ENCODE assay signal across 37 cellular contexts in genomic region chr22:37392929-37393328, GRCh38. TPM values are rescaled to one million over a fixed set of nuclear protein-coding genes. Genes with fewer than 3 reads are reported as not detected.
"Had no signal": no experiment of that assay in that cellular context is flagged by ENCODE, and none has a peak within 500 bp of the region (broad histone marks: within the 10 kb centered on the region; RNA-seq: fewer than 3 reads in every experiment).

No MANE protein-coding gene starts in this region.

- H3K4me3 Mint-ChIP-seq: activated CD4-positive, alpha-beta memory T cell treated with anti-CD3 and anti-CD28 coated beads, Interleukin-2, amount 10 ng/mL, durations not matched to agents 7 days and 5 days; activated CD4-positive, alpha-beta T cell treated with anti-CD3 and anti-CD28 coated beads for 36 hours; activated CD4-positive, alpha-beta T cell treated with anti-CD3 and anti-CD28 coated beads, Interleukin-2, amount 10 ng/mL, durations not matched to agents 7 days and 5 days; activated CD8-positive, alpha-beta memory T cell treated with anti-CD3 and anti-CD28 coated beads, Interleukin-2, amount 10 ng/mL, durations not matched to agents 7 days and 5 days; activated CD8-positive, alpha-beta T cell treated with anti-CD3 and anti-CD28 coated beads, Interleukin-2, amount 10 ng/mL, durations not matched to agents 7 days and 5 days; activated naive CD4-positive, alpha-beta T cell treated with anti-CD3 and anti-CD28 coated beads, Interleukin-2, amount 10 ng/mL, durations not matched to agents 7 days and 5 days; activated naive CD4-positive, alpha-beta T cell treated with anti-CD3 and anti-CD28 coated beads, Interleukin-2, amount 50 U/mL, for 24 hours; activated naive CD8-positive, alpha-beta T cell; activated naive CD8-positive, alpha-beta T cell treated with anti-CD3 and anti-CD28 coated beads, Interleukin-2, amount 10 ng/mL, durations not matched to agents 7 days and 5 days; activated naive CD8-positive, alpha-beta T cell treated with anti-CD3 and anti-CD28 coated beads, Interleukin-2, amount 50 U/mL, for 24 hours; activated T-cell treated with anti-CD3 and anti-CD28 coated beads, Interleukin-2, amount 50 U/mL, for 24 hours; T-helper 1 cell treated with Interleukin-12 subunit alpha and Interleukin-12 subunit beta and Interleukin-4 antibody, amounts not matched to agents 30 μg/mL and 1 μg/mL, for 36 hours; T-helper 2 cell treated with Interferon-gamma antibody and Interleukin-4, amounts not matched to agents 5 μg/mL and 100 μg/mL, for 36 hours; WTC11 had no signal

- H3K9me3 ChIP-seq: ascending aorta, breast epithelium had no signal

- ATAC-seq: activated CD4-positive, alpha-beta T cell treated with anti-CD3 and anti-CD28 coated beads for 36 hours; activated CD4-positive, CD25-positive, alpha-beta regulatory T cell treated with anti-CD3 and anti-CD28 coated beads, Interleukin-2, amount 50 U/mL, for 24 hours; activated CD8-positive, alpha-beta memory T cell treated with anti-CD3 and anti-CD28 coated beads, Interleukin-2, amount 10 ng/mL, durations not matched to agents 7 days and 5 days; activated CD8-positive, alpha-beta T cell treated with anti-CD3 and anti-CD28 coated beads, Interleukin-2, amount 10 ng/mL, durations not matched to agents 7 days and 5 days; activated naive CD8-positive, alpha-beta T cell treated with anti-CD3 and anti-CD28 coated beads, Interleukin-2, amount 50 U/mL, for 24 hours; WTC11 had no signal

- H3K9me3 Mint-ChIP-seq: activated CD4-positive, alpha-beta memory T cell treated with anti-CD3 and anti-CD28 coated beads, Interleukin-2, amount 10 ng/mL, durations not matched to agents 7 days and 5 days; activated CD4-positive, alpha-beta T cell treated with anti-CD3 and anti-CD28 coated beads, Interleukin-2, amount 10 ng/mL, durations not matched to agents 7 days and 5 days; activated naive CD4-positive, alpha-beta T cell treated with anti-CD3 and anti-CD28 coated beads, Interleukin-2, amount 10 ng/mL, durations not matched to agents 7 days and 5 days; activated naive CD4-positive, alpha-beta T cell treated with anti-CD3 and anti-CD28 coated beads, Interleukin-2, amount 50 U/mL, for 24 hours; activated naive CD8-positive, alpha-beta T cell treated with anti-CD3 and anti-CD28 coated beads, Interleukin-2, amount 10 ng/mL, durations not matched to agents 7 days and 5 days; activated naive CD8-positive, alpha-beta T cell treated with anti-CD3 and anti-CD28 coated beads, Interleukin-2, amount 50 U/mL, for 24 hours; activated T-cell treated with anti-CD3 and anti-CD28 coated beads, Interleukin-2, amount 50 U/mL, for 24 hours; activated T-helper 2 cell treated with anti-CD3 and anti-CD28 coated beads, Interferon-gamma antibody, Interleukin-2, Interleukin-4, amounts not matched to agents 10 μg/mL and 5 μg/mL and 100 μg/mL, durations not matched to agents 14 hours and 24 hours and 36 hours; T-helper 1 cell treated with Interleukin-12 subunit alpha and Interleukin-12 subunit beta and Interleukin-4 antibody, amounts not matched to agents 30 μg/mL and 1 μg/mL, for 36 hours; T-helper 2 cell treated with Interferon-gamma antibody and Interleukin-4, amounts not matched to agents 5 μg/mL and 100 μg/mL, for 36 hours; WTC11 had no signal

- H3K27me3 ChIP-seq: ascending aorta, brain microvascular endothelial cell had no signal

- FAIRE-seq: TTC549 had no signal

- H3K27me3 Mint-ChIP-seq: activated naive CD8-positive, alpha-beta T cell had no signal

- H3K27ac Mint-ChIP-seq: activated CD4-positive, alpha-beta memory T cell treated with anti-CD3 and anti-CD28 coated beads, Interleukin-2, amount 10 ng/mL, durations not matched to agents 7 days and 5 days; activated CD4-positive, alpha-beta T cell treated with anti-CD3 and anti-CD28 coated beads for 36 hours; activated CD4-positive, alpha-beta T cell treated with anti-CD3 and anti-CD28 coated beads, Interleukin-2, amount 10 ng/mL, durations not matched to agents 7 days and 5 days; activated CD8-positive, alpha-beta memory T cell treated with anti-CD3 and anti-CD28 coated beads, Interleukin-2, amount 10 ng/mL, durations not matched to agents 7 days and 5 days; activated CD8-positive, alpha-beta T cell treated with anti-CD3 and anti-CD28 coated beads, Interleukin-2, amount 10 ng/mL, durations not matched to agents 7 days and 5 days; activated naive CD4-positive, alpha-beta T cell treated with anti-CD3 and anti-CD28 coated beads, Interleukin-2, amount 10 ng/mL, durations not matched to agents 7 days and 5 days; activated naive CD4-positive, alpha-beta T cell treated with anti-CD3 and anti-CD28 coated beads, Interleukin-2, amount 50 U/mL, for 24 hours; activated naive CD8-positive, alpha-beta T cell; activated naive CD8-positive, alpha-beta T cell treated with anti-CD3 and anti-CD28 coated beads, Interleukin-2, amount 10 ng/mL, durations not matched to agents 7 days and 5 days; activated naive CD8-positive, alpha-beta T cell treated with anti-CD3 and anti-CD28 coated beads, Interleukin-2, amount 50 U/mL, for 24 hours; activated T-cell treated with anti-CD3 and anti-CD28 coated beads, Interleukin-2, amount 50 U/mL, for 24 hours; activated T-helper 2 cell treated with anti-CD3 and anti-CD28 coated beads, Interferon-gamma antibody, Interleukin-2, Interleukin-4, amounts not matched to agents 10 μg/mL and 5 μg/mL and 100 μg/mL, durations not matched to agents 14 hours and 24 hours and 36 hours; T-helper 1 cell treated with Interleukin-12 subunit alpha and Interleukin-12 subunit beta and Interleukin-4 antibody, amounts not matched to agents 30 μg/mL and 1 μg/mL, for 36 hours; T-helper 2 cell treated with Interferon-gamma antibody and Interleukin-4, amounts not matched to agents 5 μg/mL and 100 μg/mL, for 36 hours; WTC11 had no signal

- H3K4me1 ChIP-seq: ascending aorta, breast epithelium had no signal

- H3K36me3 Mint-ChIP-seq: activated CD8-positive, alpha-beta memory T cell treated with anti-CD3 and anti-CD28 coated beads, Interleukin-2, amount 10 ng/mL, durations not matched to agents 7 days and 5 days; activated naive CD4-positive, alpha-beta T cell treated with anti-CD3 and anti-CD28 coated beads, Interleukin-2, amount 10 ng/mL, durations not matched to agents 7 days and 5 days; activated naive CD4-positive, alpha-beta T cell treated with anti-CD3 and anti-CD28 coated beads, Interleukin-2, amount 50 U/mL, for 24 hours; activated naive CD8-positive, alpha-beta T cell; activated naive CD8-positive, alpha-beta T cell treated with anti-CD3 and anti-CD28 coated beads, Interleukin-2, amount 10 ng/mL, durations not matched to agents 7 days and 5 days; WTC11 had no signal

- H3K27ac ChIP-seq: ascending aorta, brain microvascular endothelial cell, breast epithelium, WERI-Rb-1 had no signal

- H3K4me1 Mint-ChIP-seq: activated CD4-positive, alpha-beta memory T cell treated with anti-CD3 and anti-CD28 coated beads, Interleukin-2, amount 10 ng/mL, durations not matched to agents 7 days and 5 days; activated CD4-positive, alpha-beta T cell treated with anti-CD3 and anti-CD28 coated beads for 36 hours; activated CD4-positive, alpha-beta T cell treated with anti-CD3 and anti-CD28 coated beads, Interleukin-2, amount 10 ng/mL, durations not matched to agents 7 days and 5 days; activated CD8-positive, alpha-beta memory T cell treated with anti-CD3 and anti-CD28 coated beads, Interleukin-2, amount 10 ng/mL, durations not matched to agents 7 days and 5 days; activated naive CD4-positive, alpha-beta T cell treated with anti-CD3 and anti-CD28 coated beads, Interleukin-2, amount 10 ng/mL, durations not matched to agents 7 days and 5 days; activated naive CD4-positive, alpha-beta T cell treated with anti-CD3 and anti-CD28 coated beads, Interleukin-2, amount 50 U/mL, for 24 hours; activated naive CD8-positive, alpha-beta T cell treated with anti-CD3 and anti-CD28 coated beads, Interleukin-2, amount 50 U/mL, for 24 hours had no signal

- H3K36me3 ChIP-seq: ascending aorta, brain microvascular endothelial cell, breast epithelium, WERI-Rb-1 had no signal

- H3K4me3 ChIP-seq: ascending aorta, breast epithelium had no signal

- DNase-seq: activated CD4-positive, alpha-beta memory T cell treated with anti-CD3 and anti-CD28 coated beads, Interleukin-2, amount 10 ng/mL, durations not matched to agents 7 days and 5 days; activated CD4-positive, alpha-beta T cell treated with anti-CD3 and anti-CD28 coated beads for 1 hour; activated CD4-positive, alpha-beta T cell treated with anti-CD3 and anti-CD28 coated beads for 36 hours; activated CD4-positive, alpha-beta T cell treated with anti-CD3 and anti-CD28 coated beads for 48 hours; activated CD4-positive, alpha-beta T cell treated with anti-CD3 and anti-CD28 coated beads, Interleukin-2, amount 10 ng/mL, durations not matched to agents 7 days and 5 days; activated CD4-positive, alpha-beta T cell treated with anti-CD3 and anti-CD28 coated beads, Interleukin-2, amount 50 U/mL, for 48 hours; activated CD4-positive, CD25-positive, alpha-beta regulatory T cell; activated CD8-positive, alpha-beta memory T cell treated with anti-CD3 and anti-CD28 coated beads for 24 hours; activated CD8-positive, alpha-beta memory T cell treated with anti-CD3 and anti-CD28 coated beads, Interleukin-2, amount 10 ng/mL, durations not matched to agents 7 days and 5 days; activated CD8-positive, alpha-beta memory T cell treated with anti-CD3 and anti-CD28 coated beads, Interleukin-2, amount 50 U/mL, for 48 hours; activated CD8-positive, alpha-beta T cell treated with anti-CD3 and anti-CD28 coated beads, Interleukin-2, amount 10 ng/mL, durations not matched to agents 7 days and 5 days; activated effector memory CD4-positive, alpha-beta T cell treated with Interleukin-2 at 50 U/mL for 16 hours; activated gamma-delta T cell; activated naive CD4-positive, alpha-beta T cell treated with anti-CD3 and anti-CD28 coated beads, Interleukin-2, amount 10 ng/mL, durations not matched to agents 7 days and 5 days; activated naive CD4-positive, alpha-beta T cell treated with Interleukin-2 at 50 U/mL for 16 hours; activated naive CD8-positive, alpha-beta T cell treated with anti-CD3 and anti-CD28 coated beads, Interleukin-2, amount 10 ng/mL, durations not matched to agents 7 days and 5 days; activated naive CD8-positive, alpha-beta T cell treated with anti-CD3 and anti-CD28 coated beads, Interleukin-2, amount 50 U/mL, for 24 hours; activated T-cell treated with anti-CD3 and anti-CD28 coated beads, Interleukin-2, amount 50 U/mL, for 24 hours; activated T-cell treated with anti-CD3 and anti-CD28 coated beads, Interleukin-2, amount 50 U/mL, for 48 hours; amygdala; anterior cingulate cortex; brain microvascular endothelial cell; central memory CD4-positive, alpha-beta T cell; T-helper 1 cell; T-helper 2 cell; T-helper 9 cell; WERI-Rb-1 had no signal

RNA-seq across cellular contexts. Expression of gene ELFN2, which starts 34.4 kb away (rescaled TPM):
- total RNA-seq: ascending aorta, breast epithelium had no signal
